24 cellular contexts compared by ENCODE assay signal in the genomic region with DNA sequence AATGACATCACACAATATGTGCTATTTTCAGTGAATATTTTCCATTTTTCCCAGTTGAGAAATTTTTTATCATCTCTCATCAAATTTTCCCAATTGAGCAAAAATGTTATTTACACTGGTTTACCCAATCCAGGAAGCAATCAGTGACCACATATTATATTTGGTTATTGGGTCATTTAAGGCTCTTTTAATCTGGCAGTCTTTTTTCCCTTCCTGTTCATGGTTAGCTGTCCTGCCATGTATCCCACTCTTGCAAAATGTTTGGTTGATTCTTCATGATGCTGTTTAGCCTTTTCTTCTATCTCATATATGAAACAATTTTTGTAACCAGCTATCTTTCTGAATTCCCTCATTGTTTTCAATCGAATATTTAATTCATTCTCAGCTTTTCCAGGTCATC.
"Had no signal": no experiment of that assay in that cellular context is flagged by ENCODE, and none has a peak within 500 bp of the region (broad histone marks: within the 10 kb centered on the region; RNA-seq: fewer than 3 reads in every experiment).

No MANE protein-coding gene starts in this region.

- H3K9me3 Mint-ChIP-seq: memory B cell; naive thymus-derived CD4-positive, alpha-beta T cell; natural killer cell treated with Interleukin-12 subunit alpha and Interleukin-12 subunit beta and Interleukin-15 and Interleukin-18, amount 100 ng/mL, for 72 hours had no signal

- H3K4me1 ChIP-seq: right atrium auricular region, right lobe of liver, stomach, testis, transverse colon, upper lobe of left lung, vagina had no signal

- H3K27me3 Mint-ChIP-seq: memory B cell; natural killer cell treated with Interleukin-12 subunit alpha and Interleukin-12 subunit beta and Interleukin-15 and Interleukin-18, amount 100 ng/mL, for 72 hours; progenitor cell of endocrine pancreas; stimulated activated naive B cell treated with anti-CD40 and anti-IgM and Interleukin-4, amounts not matched to agents 10 μg/mL and 1 μg/mL and 100 μg/mL, for 72 hours had no signal

- ATAC-seq: mucosa of descending colon; naive thymus-derived CD4-positive, alpha-beta T cell; natural killer cell treated with Interleukin-12 subunit alpha and Interleukin-12 subunit beta and Interleukin-15 and Interleukin-18, amount 100 ng/mL, for 72 hours; right lobe of liver; stimulated activated naive B cell treated with anti-CD40 and anti-IgM and Interleukin-4, amounts not matched to agents 10 μg/mL and 1 μg/mL and 100 μg/mL, for 72 hours; stimulated activated naive CD8-positive, alpha-beta T cell treated with anti-CD3 and anti-CD28 coated beads, Interleukin-15, Interleukin-2, amounts not matched to agents 100 U/mL and 50 U/mL, for 24 hours had no signal

- H3K36me3 Mint-ChIP-seq: memory B cell; naive thymus-derived CD4-positive, alpha-beta T cell; natural killer cell treated with Interleukin-12 subunit alpha and Interleukin-12 subunit beta and Interleukin-15 and Interleukin-18, amount 100 ng/mL, for 72 hours; stimulated activated naive B cell treated with anti-CD40 and anti-IgM and Interleukin-4, amounts not matched to agents 10 μg/mL and 1 μg/mL and 100 μg/mL, for 72 hours had no signal

- H3K9me3 ChIP-seq: left ventricle myocardium inferior, mucosa of descending colon, ovary, right atrium auricular region, right lobe of liver, stomach, testis, thyroid gland, transverse colon, upper lobe of left lung, vagina had no signal

- H3K36me3 ChIP-seq: left ventricle myocardium inferior, ovary, right atrium auricular region, right lobe of liver, stomach, thyroid gland, transverse colon, upper lobe of left lung, vagina had no signal

- H3K27me3 ChIP-seq: ovary, right atrium auricular region, right lobe of liver, stomach, testis, thyroid gland, transverse colon, upper lobe of left lung, vagina had no signal

- H3K27ac ChIP-seq: left ventricle myocardium inferior, ovary, right atrium auricular region, right lobe of liver, skin epidermis, stomach, testis, thyroid gland, transverse colon, upper lobe of left lung, vagina had no signal

- H3K4me1 Mint-ChIP-seq: memory B cell; naive thymus-derived CD4-positive, alpha-beta T cell; stimulated activated naive B cell treated with anti-CD40 and anti-IgM and Interleukin-4, amounts not matched to agents 10 μg/mL and 1 μg/mL and 100 μg/mL, for 72 hours had no signal

- DNase-seq: islet precursor cell; left ventricle myocardium inferior; midbrain; mucosa of descending colon; naive thymus-derived CD4-positive, alpha-beta T cell; ovary; right lobe of liver; stimulated activated CD4-positive, alpha-beta T cell treated with anti-CD3 and anti-CD28 coated beads, Interleukin-12 subunit alpha, Interleukin-12 subunit beta, amount 100 ng/mL, for 4 hours; stimulated activated CD4-positive, alpha-beta T cell treated with anti-CD3 and anti-CD28 coated beads, Interleukin-15, amount 100 ng/mL, for 24 hours; stimulated activated CD4-positive, alpha-beta T cell treated with anti-CD3 and anti-CD28 coated beads, Interleukin-2, amount 100 ng/mL, for 24 hours; stimulated activated CD4-positive, alpha-beta T cell treated with anti-CD3 and anti-CD28 coated beads, Interleukin-4, amount 100 ng/mL, for 1 hour; stimulated activated naive B cell treated with anti-CD40 and anti-IgM and Interleukin-4, amounts not matched to agents 10 μg/mL and 1 μg/mL and 100 μg/mL, for 72 hours; stimulated activated naive CD8-positive, alpha-beta T cell treated with anti-CD3 and anti-CD28 coated beads, Interleukin-15, Interleukin-2, amounts not matched to agents 100 U/mL and 50 U/mL, for 24 hours; stomach; testis; thyroid gland; transverse colon; upper lobe of left lung had no signal

- H3K4me3 Mint-ChIP-seq: memory B cell; naive thymus-derived CD4-positive, alpha-beta T cell; natural killer cell treated with Interleukin-12 subunit alpha and Interleukin-12 subunit beta and Interleukin-15 and Interleukin-18, amount 100 ng/mL, for 72 hours; stimulated activated naive B cell treated with anti-CD40 and anti-IgM and Interleukin-4, amounts not matched to agents 10 μg/mL and 1 μg/mL and 100 μg/mL, for 72 hours had no signal

- H3K27ac Mint-ChIP-seq: memory B cell; naive thymus-derived CD4-positive, alpha-beta T cell; natural killer cell treated with Interleukin-12 subunit alpha and Interleukin-12 subunit beta and Interleukin-15 and Interleukin-18, amount 100 ng/mL, for 72 hours; progenitor cell of endocrine pancreas; stimulated activated naive B cell treated with anti-CD40 and anti-IgM and Interleukin-4, amounts not matched to agents 10 μg/mL and 1 μg/mL and 100 μg/mL, for 72 hours had no signal

- H3K4me3 ChIP-seq: left ventricle myocardium inferior, mucosa of descending colon, ovary, right atrium auricular region, right lobe of liver, skin epidermis, stomach, testis, thyroid gland, transverse colon, upper lobe of left lung, vagina had no signal
